Comparison of ENCODE assay signal across 17 cellular contexts in the genomic region with DNA sequence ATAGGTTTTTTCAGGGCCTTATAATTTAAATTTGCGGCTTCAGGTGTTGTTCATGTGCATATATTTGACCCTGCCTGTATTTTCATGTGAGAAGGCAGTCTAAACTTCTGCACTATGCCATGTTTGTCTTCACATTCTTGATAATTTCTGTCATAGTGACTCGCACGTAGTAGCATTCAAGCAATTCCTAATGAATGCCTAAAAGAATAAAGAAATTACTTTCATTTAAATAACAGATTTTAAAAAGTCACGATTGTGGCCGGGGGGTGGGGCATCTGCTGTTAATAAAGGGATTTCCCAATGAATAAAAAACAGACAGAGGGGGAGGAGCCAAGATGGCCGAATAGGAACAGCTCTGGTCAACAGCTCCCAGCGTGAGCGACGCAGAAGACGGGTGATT.
DNase-seq lines count a peak whose midpoint lies in the region; TF ChIP-seq lines count a peak whose summit lies in the region.
"Had no signal": no experiment of that assay in that cellular context is flagged by ENCODE, and none has a peak within 500 bp of the region (broad histone marks: within the 10 kb centered on the region; RNA-seq: fewer than 3 reads in every experiment).

No MANE protein-coding gene starts in this region.

- peak; percentile 75 for DNase-seq in BJ (ENCODE audit: low read depth)
- peak; percentile 34 for DNase-seq in HT1080 (ENCODE audit: low read depth)
- DNase-seq in astrocyte of the spinal cord (ENCODE audit: low read depth, low spot score) = peak; percentile 61
- DNase-seq in kidney glomerular epithelial cell (lab: John Stamatoyannopoulos, UW) = peak; percentile 53
- no peak for DNase-seq in NCI-H345 (lab: John Stamatoyannopoulos, UW)
- no peak for DNase-seq in stimulated activated CD4-positive, alpha-beta T cell treated with anti-CD3 and anti-CD28 coated beads, Interleukin-2, amount 100 ng/mL, for 24 hours
- DNase-seq in nephron progenitor cell = no peak
- no peak for DNase-seq in ACHN
- DNase-seq: adrenal gland, gastrocnemius medialis, left ventricle myocardium inferior, NCI-H1436, NCI-H2227 treated with DMSO at 0.1 percent for 48 hours, Right ventricle myocardium superior had no signal

- H3K4me1 Mint-ChIP-seq in nephron progenitor cell = peaks cover 10% of the 10 kb centered on the region
- H3K4me1 Mint-ChIP-seq: B cell had no signal

- in situ Hi-C loops in astrocyte of the spinal cord (cut with HindIII; ENCODE audit: low sequenced_read_pairs) = no loop called here
- in situ Hi-C loops in ACHN (cut with HindIII; ENCODE audit: low pct_ligation_motif_present, low pct_unique_long_range_greater_than_20kb, low sequenced_read_pairs) = no loop called here

- H3K4me3 ChIP-seq in BJ (ENCODE audit: low read depth, low read length) (no peak overlapping the region), astrocyte of the spinal cord (ENCODE audit: low read depth, low read length) (no peak overlapping the region)
- H3K4me3 ChIP-seq: adrenal gland, gastrocnemius medialis, left ventricle myocardium inferior, vagina had no signal

- 0 out of 2 replicates have a peak, but pooled peaks cover 2% of the 10 kb centered on the region for H3K36me3 ChIP-seq in BJ (ENCODE audit: control insufficient read depth, insufficient read depth, low read length)
- H3K36me3 ChIP-seq: adrenal gland, gastrocnemius medialis, left ventricle myocardium inferior, vagina had no signal

- H3K27me3 ChIP-seq in BJ (ENCODE audit: control insufficient read depth, insufficient read depth, low read length) = no peaks in the 10 kb centered on the region
- H3K27me3 ChIP-seq: adrenal gland, gastrocnemius medialis, vagina had no signal

- no peak for TF ChIP-seq CTCF in BJ (IDR thresholded peaks at IDR 0.05; ENCODE audit: insufficient read depth, low read depth, low read length)
- TF ChIP-seq CTCF in astrocyte of the spinal cord (IDR thresholded peaks at IDR 0.05; ENCODE audit: low read depth, low read length) = no peak
- no peak for TF ChIP-seq CTCF in nephron progenitor cell (IDR thresholded peaks at IDR 0.05)

- H3K4me3 Mint-ChIP-seq in nephron progenitor cell = no peak overlapping the region
- H3K4me3 Mint-ChIP-seq: B cell had no signal

- H3K27ac Mint-ChIP-seq in nephron progenitor cell = no peak overlapping the region
- H3K27ac Mint-ChIP-seq: activated T-helper 2 cell treated with anti-CD3 and anti-CD28 coated beads, Interferon-gamma antibody, Interleukin-2, Interleukin-4, amounts not matched to agents 10 μg/mL and 5 μg/mL and 100 μg/mL, durations not matched to agents 14 hours and 24 hours and 36 hours; B cell had no signal

- POLR2A ChIA-PET in BJ (lab: Charles Lee) = no interaction called here

- H3K9me3 Mint-ChIP-seq in nephron progenitor cell = peaks cover 27% of the 10 kb centered on the region
- H3K9me3 Mint-ChIP-seq: activated T-helper 2 cell treated with anti-CD3 and anti-CD28 coated beads, Interferon-gamma antibody, Interleukin-2, Interleukin-4, amounts not matched to agents 10 μg/mL and 5 μg/mL and 100 μg/mL, durations not matched to agents 14 hours and 24 hours and 36 hours had no signal

- no peaks in the 10 kb centered on the region for H3K27me3 Mint-ChIP-seq in nephron progenitor cell (ENCODE audit: low read depth, poor library complexity)
- H3K27me3 Mint-ChIP-seq: B cell had no signal

- peaks cover 41% of the 10 kb centered on the region for H3K36me3 Mint-ChIP-seq in nephron progenitor cell (ENCODE audit: low read depth)

- CTCF ChIA-PET in BJ (lab: Yijun Ruan, JAX) = no interaction called here

Comparison
In these comparisons a context has a peak if more than half of its experiments do, and no peak if none do; other contexts are left out.
1. DNase-seq: peak in BJ (single experiment), HT1080 (single experiment), astrocyte of the spinal cord (single experiment) and kidney glomerular epithelial cell (single experiment); none in NCI-H345 (single experiment), stimulated activated CD4-positive, alpha-beta T cell treated with anti-CD3 and anti-CD28 coated beads, Interleukin-2, amount 100 ng/mL, for 24 hours (0 of 2), nephron progenitor cell (single experiment) and ACHN (single experiment).